ENCODE assay signal across 8 cellular contexts in genomic region chr2:73069855-73070650, GRCh38. TPM values are rescaled to one million over a fixed set of nuclear protein-coding genes. Genes with fewer than 3 reads are reported as not detected.
DNase-seq lines count a peak whose midpoint lies in the region; ATAC-seq and TF ChIP-seq lines count a peak whose summit lies in the region.

No MANE protein-coding gene starts in this region.

- DNase-seq in left ventricle myocardium inferior = no peak
- DNase-seq in left ventricle myocardium superior = no peak
- no peak for DNase-seq in activated CD4-positive, alpha-beta memory T cell treated with anti-CD3 and anti-CD28 coated beads for 36 hours
- no peak for DNase-seq in SHP77 treated with DMSO at 0.1 percent for 48 hours (lab: John Stamatoyannopoulos, UW)
- no peak for DNase-seq in cerebellar cortex (ENCODE audit: low spot score)
- DNase-seq in NCI-H1694 treated with DMSO at 0.1 percent for 48 hours (lab: John Stamatoyannopoulos, UW) = no peak

- no peak for ATAC-seq in left ventricle myocardium superior
- no peak for ATAC-seq in stimulated activated memory B cell treated with anti-CD40 and anti-IgM and Interleukin-4, amounts not matched to agents 10 μg/mL and 1 μg/mL and 100 μg/mL, for 72 hours

- no peaks in the 10 kb centered on the region for H3K27me3 ChIP-seq in left ventricle myocardium inferior (ENCODE audit: low read depth)

- no peaks in the 10 kb centered on the region for H3K9me3 Mint-ChIP-seq in activated CD4-positive, alpha-beta memory T cell treated with anti-CD3 and anti-CD28 coated beads for 36 hours
- H3K9me3 Mint-ChIP-seq in stimulated activated memory B cell treated with anti-CD40 and anti-IgM and Interleukin-4, amounts not matched to agents 10 μg/mL and 1 μg/mL and 100 μg/mL, for 72 hours = no peaks in the 10 kb centered on the region

- peak overlapping the region; percentile 73 for H3K4me3 Mint-ChIP-seq in activated CD4-positive, alpha-beta memory T cell treated with anti-CD3 and anti-CD28 coated beads for 36 hours
- peak overlapping the region; percentile 88 for H3K4me3 Mint-ChIP-seq in stimulated activated memory B cell treated with anti-CD40 and anti-IgM and Interleukin-4, amounts not matched to agents 10 μg/mL and 1 μg/mL and 100 μg/mL, for 72 hours

- H3K9me3 ChIP-seq in left ventricle myocardium inferior (replicated peaks) = no peaks in the 10 kb centered on the region

- no peak for TF ChIP-seq CTCF in left ventricle myocardium inferior (IDR thresholded peaks at IDR 0.05; ENCODE audit: borderline replicate concordance)

- peaks cover 3% of the 10 kb centered on the region for H3K36me3 ChIP-seq in left ventricle myocardium inferior

- no peaks in the 10 kb centered on the region for H3K27me3 Mint-ChIP-seq in activated CD4-positive, alpha-beta memory T cell treated with anti-CD3 and anti-CD28 coated beads for 36 hours
- no peaks in the 10 kb centered on the region for H3K27me3 Mint-ChIP-seq in stimulated activated memory B cell treated with anti-CD40 and anti-IgM and Interleukin-4, amounts not matched to agents 10 μg/mL and 1 μg/mL and 100 μg/mL, for 72 hours

- H3K4me3 ChIP-seq in left ventricle myocardium inferior (peak overlapping the region; percentile 79), iPS-11a (ENCODE audit: low read depth, low read length) (peak overlapping the region; percentile 85)

- intact Hi-C loops in left ventricle myocardium inferior (cut with micrococcal nuclease) = no loop called here
- intact Hi-C loops in left ventricle myocardium superior (cut with micrococcal nuclease) = loop anchor here (10.0 kb wide), 1 partner anchor 85 kb away; no protein-coding TSS in a partner anchor
- intact Hi-C loops in activated CD4-positive, alpha-beta memory T cell treated with anti-CD3 and anti-CD28 coated beads for 36 hours (cut with micrococcal nuclease) = loop anchor here (2.0 to 5.0 kb wide), 5 partner anchors 78 to 1843 kb away; partner anchors contain the start of genes ALMS1, PAIP2B and TPRKB

- peak overlapping the region; percentile 100 for H3K27ac ChIP-seq in left ventricle myocardium inferior (replicated peaks)

- H3K27ac Mint-ChIP-seq in activated CD4-positive, alpha-beta memory T cell treated with anti-CD3 and anti-CD28 coated beads for 36 hours = peak overlapping the region; percentile 9
- peak overlapping the region; percentile 93 for H3K27ac Mint-ChIP-seq in stimulated activated memory B cell treated with anti-CD40 and anti-IgM and Interleukin-4, amounts not matched to agents 10 μg/mL and 1 μg/mL and 100 μg/mL, for 72 hours

- no peaks in the 10 kb centered on the region for H3K36me3 Mint-ChIP-seq in activated CD4-positive, alpha-beta memory T cell treated with anti-CD3 and anti-CD28 coated beads for 36 hours
- peaks cover 6% of the 10 kb centered on the region for H3K36me3 Mint-ChIP-seq in stimulated activated memory B cell treated with anti-CD40 and anti-IgM and Interleukin-4, amounts not matched to agents 10 μg/mL and 1 μg/mL and 100 μg/mL, for 72 hours

- peaks cover 27% of the 10 kb centered on the region for H3K4me1 Mint-ChIP-seq in activated CD4-positive, alpha-beta memory T cell treated with anti-CD3 and anti-CD28 coated beads for 36 hours (ENCODE audit: low read depth)
- H3K4me1 Mint-ChIP-seq in stimulated activated memory B cell treated with anti-CD40 and anti-IgM and Interleukin-4, amounts not matched to agents 10 μg/mL and 1 μg/mL and 100 μg/mL, for 72 hours = peaks cover 32% of the 10 kb centered on the region

- POLR2A ChIA-PET in activated CD4-positive, alpha-beta memory T cell treated with anti-CD3 and anti-CD28 coated beads for 36 hours (lab: Charles Lee) = interaction anchor here (1.6 kb wide), 1 partner anchor 42 kb away, joined by 8 read pairs; the partner anchor contains the start of gene RAB11FIP5

- peaks cover 43% of the 10 kb centered on the region for H3K4me1 ChIP-seq in left ventricle myocardium inferior

- CTCF ChIA-PET in activated CD4-positive, alpha-beta memory T cell treated with anti-CD3 and anti-CD28 coated beads for 36 hours (lab: Charles Lee) = interaction anchor here (3.7 kb wide), 1 partner anchor 107 kb away, joined by 27 read pairs; no protein-coding TSS in a partner anchor

RNA-seq across cellular contexts. Expression of gene SFXN5, which starts 1.5 kb away (rescaled TPM):
- total RNA-seq in left ventricle myocardium inferior (9.9 TPM), left ventricle myocardium superior (8.6 TPM)
- total RNA-seq in activated CD4-positive, alpha-beta memory T cell treated with anti-CD3 and anti-CD28 coated beads for 36 hours = 1 to 10 TPM; 4.5 to 7.6 TPM

RNA-seq across cellular contexts. Expression of gene RAB11FIP5, which starts 42.7 kb away (rescaled TPM):
- total RNA-seq in left ventricle myocardium inferior = 21.8 TPM
- 19.4 TPM for total RNA-seq in left ventricle myocardium superior
- 10 to 100 TPM; 11.1 to 11.2 TPM for total RNA-seq in activated CD4-positive, alpha-beta memory T cell treated with anti-CD3 and anti-CD28 coated beads for 36 hours
